In genomic region chr19:10751109-10751972, GRCh38 we compare ENCODE assay signal across 10 cellular contexts. TPM values are rescaled to one million over a fixed set of nuclear protein-coding genes. Genes with fewer than 3 reads are reported as not detected.
A peak's percentile ranks its signal among the peaks of the same experiment; 100 is the strongest.
DNase-seq lines count a peak whose midpoint lies in the region; ATAC-seq and TF ChIP-seq lines count a peak whose summit lies in the region.
"Had no signal": no experiment of that assay in that cellular context is flagged by ENCODE, and none has a peak within 500 bp of the region (broad histone marks: within the 10 kb centered on the region; RNA-seq: fewer than 3 reads in every experiment).

No MANE protein-coding gene starts in this region.

- peaks cover 5 to 7% of the 10 kb centered on the region in 2 donors for H3K36me3 ChIP-seq in mucosa of rectum (ENCODE audit: control insufficient read depth in 2 of 2, insufficient read depth in 2 of 2, low read length in 2 of 2)
- H3K36me3 ChIP-seq in vagina: no peaks in the 10 kb centered on the region

- peak overlapping the region; percentile 19 for H3K4me3 Mint-ChIP-seq in activated naive CD4-positive, alpha-beta T cell treated with anti-CD3 and anti-CD28 coated beads, Interleukin-2, amount 50 U/mL, for 24 hours

- 57 to 58% methylated on average over 21 of the region's 21 CpGs for WGBS in lower leg skin, 2 donors

- H3K27ac ChIP-seq in dorsolateral prefrontal cortex (peak overlapping the region; percentile 84 to 100 (median 97)), mucosa of rectum (ENCODE audit: low read depth in 2 of 2, low read length in 2 of 2) (peak overlapping the region; percentile 97 to 99), vagina (peak overlapping the region; percentile 33)

- no peak for DNase-seq in activated naive CD4-positive, alpha-beta T cell (lab: John Stamatoyannopoulos, UW)
- DNase-seq in dorsolateral prefrontal cortex (no peak), vagina (ENCODE audit: extremely low spot score in 2 of 2) (no peak), lower leg skin (ENCODE audit: low spot score in 2 of 2) (no peak), NCI-H774 (lab: John Stamatoyannopoulos, UW) (no peak)
- DNase-seq: DMS53, NCI-H187 had no signal

- no peak for ATAC-seq in GM19467 (IDR thresholded peaks at IDR 0.05; ENCODE audit: unreplicated experiment)

- no peak for TF ChIP-seq POLR2A in vagina (IDR thresholded peaks at IDR 0.05)
- TF ChIP-seq POLR2A in lower leg skin (IDR thresholded peaks at IDR 0.05): no peak

- H3K9ac ChIP-seq in mucosa of rectum (ENCODE audit: low read depth in 1 of 2, low read length in 2 of 2): peak overlapping the region; percentile 77 to 82

- intact Hi-C loops in dorsolateral prefrontal cortex (cut with DNase I): loop anchor here in 1 of 2 donors (5.0 kb wide), 1 partner anchor 34 kb away; the partner anchor contains the start of gene DNM2
- intact Hi-C loops in vagina (cut with DNase I): no loop called here
- intact Hi-C loops in lower leg skin (cut with DNase I; ENCODE audit: low total_unique reads): no loop called here

- no peaks in the 10 kb centered on the region for H3K27me3 Mint-ChIP-seq in activated naive CD4-positive, alpha-beta T cell treated with anti-CD3 and anti-CD28 coated beads, Interleukin-2, amount 50 U/mL, for 24 hours

- peak overlapping the region in 4 of 59 donors; percentile 1 to 35 (median 17) for H3K4me3 ChIP-seq in dorsolateral prefrontal cortex
- H3K4me3 ChIP-seq in mucosa of rectum (ENCODE audit: low read length in 2 of 2): peak overlapping the region; percentile 12 to 37
- no peak overlapping the region for H3K4me3 ChIP-seq in vagina
- H3K4me3 ChIP-seq in lower leg skin (ENCODE audit: low read depth, poor library complexity, severe bottlenecking): no peak overlapping the region

- H3K4me1 Mint-ChIP-seq in activated naive CD4-positive, alpha-beta T cell treated with anti-CD3 and anti-CD28 coated beads, Interleukin-2, amount 50 U/mL, for 24 hours: peaks cover 87% of the 10 kb centered on the region

- peak overlapping the region; percentile 97 for H3K27ac Mint-ChIP-seq in activated naive CD4-positive, alpha-beta T cell treated with anti-CD3 and anti-CD28 coated beads, Interleukin-2, amount 50 U/mL, for 24 hours

- H3K36me3 Mint-ChIP-seq in activated naive CD4-positive, alpha-beta T cell treated with anti-CD3 and anti-CD28 coated beads, Interleukin-2, amount 50 U/mL, for 24 hours: no peaks in the 10 kb centered on the region

- H3K9me3 ChIP-seq in mucosa of rectum (ENCODE audit: control insufficient read depth in 2 of 2, low read length in 2 of 2) (no peaks in the 10 kb centered on the region), vagina (no peaks in the 10 kb centered on the region)

- H3K27me3 ChIP-seq in dorsolateral prefrontal cortex (no peaks in the 10 kb centered on the region), mucosa of rectum (ENCODE audit: control insufficient read depth in 2 of 2, insufficient read depth in 2 of 2, low read length in 2 of 2) (no peaks in the 10 kb centered on the region), vagina (no peaks in the 10 kb centered on the region)

- TF ChIP-seq CTCF in dorsolateral prefrontal cortex (IDR thresholded peaks at IDR 0.05 in 54 of 56, conservative IDR thresholded peaks at IDR 0.05 in 2 of 56; ENCODE audit: low read depth in 1 of 56, partially characterized antibody in 56 of 56) (no peak), vagina (IDR thresholded peaks at IDR 0.05) (no peak), lower leg skin (IDR thresholded peaks at IDR 0.05) (no peak)

- no peaks in the 10 kb centered on the region for H3K9me3 Mint-ChIP-seq in activated naive CD4-positive, alpha-beta T cell treated with anti-CD3 and anti-CD28 coated beads, Interleukin-2, amount 50 U/mL, for 24 hours

- peaks cover 59 to 60% of the 10 kb centered on the region in 2 donors for H3K4me1 ChIP-seq in mucosa of rectum (ENCODE audit: control insufficient read depth in 2 of 2, insufficient read depth in 2 of 2, low read length in 2 of 2)
- H3K4me1 ChIP-seq in vagina: peaks cover 60% of the 10 kb centered on the region

RNA-seq across cellular contexts. Expression of gene DNM2, which starts 33.5 kb away (rescaled TPM):
- total RNA-seq in dorsolateral prefrontal cortex: 100 to 1,000 TPM in 115 of 120 experiments, 10 to 100 TPM in 5; 88.3 to 281 (median 146) TPM
- 128 TPM for total RNA-seq in vagina
- total RNA-seq in lower leg skin: 100 to 1,000 TPM; 182 to 245 (median 218) TPM

RNA-seq across cellular contexts. Expression of gene QTRT1, which starts 50.1 kb away (rescaled TPM):
- total RNA-seq in dorsolateral prefrontal cortex (100 to 1,000 TPM in 5 of 120 experiments, 10 to 100 TPM in 115; 51.0 to 106 (median 74.7) TPM), vagina (36.3 TPM), lower leg skin (10 to 100 TPM; 25.1 to 33.7 (median 31.0) TPM)

Comparison
In these comparisons a context has a peak if more than half of its experiments do, and no peak if none do; other contexts are left out.
1. H3K27ac ChIP-seq: peak in every context shown above with its lines; median percentile 98 in mucosa of rectum; 97 in dorsolateral prefrontal cortex; 33 in vagina.
2. H3K4me3 ChIP-seq: peak in mucosa of rectum (2 of 2); none in vagina (0 of 2) and lower leg skin (single experiment).